In genomic region chr22:40769761-40770160, GRCh38 we compare ENCODE assay signal across 28 cellular contexts.
"Had no signal": no experiment of that assay in that cellular context is flagged by ENCODE, and none has a peak within 500 bp of the region (broad histone marks: within the 10 kb centered on the region; RNA-seq: fewer than 3 reads in every experiment).

No MANE protein-coding gene starts in this region.

- H3K9me3 ChIP-seq: left lung, lower lobe of right lung, right atrium auricular region, right lobe of liver, stomach, testis, thyroid gland, transverse colon, upper lobe of left lung had no signal

- H3K27me3 Mint-ChIP-seq: naive B cell; progenitor cell of endocrine pancreas; stimulated activated memory B cell treated with anti-CD40 and anti-IgM and Interleukin-4, amounts not matched to agents 10 μg/mL and 1 μg/mL and 100 μg/mL, for 72 hours had no signal

- DNase-seq: hypothalamus; immature natural killer cell; kidney; left colon; left lung; lower lobe of right lung; mammary epithelial cell; mesenchymal stem cell; naive B cell; natural killer cell; nucleus accumbens; right lobe of liver; stimulated activated CD4-positive, alpha-beta T cell treated with anti-CD3 and anti-CD28 coated beads, Interleukin-1b, Interleukin-23, amount 100 ng/mL, for 48 hours; stimulated activated CD4-positive, alpha-beta T cell treated with anti-CD3 and anti-CD28 coated beads, Interleukin-2, amount 100 ng/mL, for 48 hours; stimulated activated CD4-positive, alpha-beta T cell treated with anti-CD3 and anti-CD28 coated beads, Interleukin-4, amount 100 ng/mL, for 4 hours; stimulated activated CD8-positive, alpha-beta memory T cell treated with anti-CD3 and anti-CD28 coated beads, Interleukin-4, amount 100 ng/mL, for 48 hours; stimulated activated naive CD8-positive, alpha-beta T cell treated with anti-CD3 and anti-CD28 coated beads, Interleukin-15, Interleukin-2, amounts not matched to agents 100 U/mL and 50 U/mL, for 24 hours; stomach; testis; thyroid gland; transverse colon; upper lobe of left lung had no signal

- H3K4me1 Mint-ChIP-seq: immature natural killer cell, neural crest cell had no signal

- H3K27ac Mint-ChIP-seq: immature natural killer cell; natural killer cell; progenitor cell of endocrine pancreas; stimulated activated memory B cell treated with anti-CD40 and anti-IgM and Interleukin-4, amounts not matched to agents 10 μg/mL and 1 μg/mL and 100 μg/mL, for 72 hours had no signal

- H3K4me3 Mint-ChIP-seq: immature natural killer cell; naive B cell; natural killer cell; neural crest cell; stimulated activated memory B cell treated with anti-CD40 and anti-IgM and Interleukin-4, amounts not matched to agents 10 μg/mL and 1 μg/mL and 100 μg/mL, for 72 hours had no signal

- H3K27me3 ChIP-seq: left lung, right atrium auricular region, right lobe of liver, stomach, testis, thyroid gland, transverse colon, upper lobe of left lung had no signal

- H3K9me3 Mint-ChIP-seq: immature natural killer cell; naive B cell; natural killer cell; neural crest cell; stimulated activated memory B cell treated with anti-CD40 and anti-IgM and Interleukin-4, amounts not matched to agents 10 μg/mL and 1 μg/mL and 100 μg/mL, for 72 hours had no signal

- H3K4me2 ChIP-seq: smooth muscle cell had no signal

- H3K4me3 ChIP-seq: left lung, lower lobe of right lung, right atrium auricular region, right lobe of liver, smooth muscle cell, stomach, testis, thyroid gland, transverse colon, upper lobe of left lung had no signal

- H3K27ac ChIP-seq: left lung, lower lobe of right lung, right atrium auricular region, right lobe of liver, testis, thyroid gland, transverse colon, upper lobe of left lung had no signal

- ATAC-seq: left colon; left lung; lower lobe of right lung; natural killer cell; right lobe of liver; stimulated activated memory B cell treated with anti-CD40 and anti-IgM and Interleukin-4, amounts not matched to agents 10 μg/mL and 1 μg/mL and 100 μg/mL, for 72 hours; stimulated activated naive CD8-positive, alpha-beta T cell treated with anti-CD3 and anti-CD28 coated beads, Interleukin-15, Interleukin-2, amounts not matched to agents 100 U/mL and 50 U/mL, for 24 hours had no signal

- FAIRE-seq: islet of Langerhans, kidney had no signal

- H3K4me1 ChIP-seq: left lung, lower lobe of right lung, right atrium auricular region, right lobe of liver, stomach, testis, thyroid gland, transverse colon, upper lobe of left lung had no signal
